8 cellular contexts compared by ENCODE assay signal in genomic region chr2:203014456-203015199, GRCh38. TPM values are rescaled to one million over a fixed set of nuclear protein-coding genes. Genes with fewer than 3 reads are reported as not detected.
DNase-seq lines count a peak whose midpoint lies in the region; ATAC-seq and TF ChIP-seq lines count a peak whose summit lies in the region.

Gene NBEAL1, plus strand, starts transcription at chr2:203014875. Its CDS starts 1,510 bp downstream, at chr2:203016385.

- H3K4ac ChIP-seq in H9 (ENCODE audit: low read depth, low read length) = no peak within 1 kb of the TSS; the same call in 1 of the 2 replicates

- H3K79me2 ChIP-seq in H9 (ENCODE audit: insufficient read depth, low read length) = no peaks in the 10 kb centered on the region

- H3K9me3 ChIP-seq in H9 (ENCODE audit: control insufficient read depth, low read depth, low read length) = no peaks in the 10 kb centered on the region
- peaks cover 2% of the 10 kb centered on the region; the same call in 1 of the 2 replicates for H3K9me3 ChIP-seq in MG63

- H3K4me1 Mint-ChIP-seq in H9 (peaks cover 21 to 33% of the 10 kb centered on the region in 2 experiments), nephron progenitor cell (peaks cover 45% of the 10 kb centered on the region)
- peaks cover 40% of the 10 kb centered on the region for H3K4me1 Mint-ChIP-seq in stimulated activated naive CD8-positive, alpha-beta T cell treated with anti-CD3 and anti-CD28 coated beads, Interleukin-15, amount 100 ng/mL, for 72 hours

- H3K4me1 ChIP-seq in H9 (ENCODE audit: insufficient read depth, low read length) = no peaks in the 10 kb centered on the region

- no peak within 1 kb of the TSS for H2BK20ac ChIP-seq in H9 (ENCODE audit: low read depth, low read length, poor library complexity, severe bottlenecking)

- H2BK12ac ChIP-seq in H9 (ENCODE audit: insufficient read length, low read depth, low read length) = no peak within 1 kb of the TSS

- H3K4me2 ChIP-seq in H9 (ENCODE audit: insufficient read depth, insufficient read length, low read length) = peak within 1 kb of the TSS; percentile 88

- TF ChIP-seq CTCF in H9 (conservative IDR thresholded peaks at IDR 0.05) (no peak), nephron progenitor cell (IDR thresholded peaks at IDR 0.05) (no peak)

- peak within 1 kb of the TSS; percentile 67 for H3K14ac ChIP-seq in H9 (ENCODE audit: insufficient read depth, low read length)

- no CpG with 5 or more reads among the region's 59 CpGs for WGBS in H9 (ENCODE audit: extremely low coverage, insufficient read length, low lambda C conversion rate)

- H3K4me3 Mint-ChIP-seq in H9 (peak within 1 kb of the TSS; percentile 93 to 94), nephron progenitor cell (peak within 1 kb of the TSS; percentile 95)
- peak within 1 kb of the TSS; percentile 94 to 98 for H3K4me3 Mint-ChIP-seq in stimulated activated naive CD8-positive, alpha-beta T cell treated with anti-CD3 and anti-CD28 coated beads, Interleukin-15, amount 100 ng/mL, for 72 hours

- H2BK120ac ChIP-seq in H9 (ENCODE audit: low read depth, low read length, poor library complexity, severe bottlenecking) = no peak within 1 kb of the TSS

- peak within 1 kb of the TSS; percentile 66 for H2AFZ ChIP-seq in H9 (ENCODE audit: low read length)

- peak; percentile 97 for ATAC-seq in stimulated activated naive CD8-positive, alpha-beta T cell treated with anti-CD3 and anti-CD28 coated beads, Interleukin-15, amount 100 ng/mL, for 72 hours

- H2AK5ac ChIP-seq in H9 (ENCODE audit: insufficient read length, low read length) = no peak within 1 kb of the TSS

- H3T11ph ChIP-seq in H9 (ENCODE audit: low read length) = no peak within 1 kb of the TSS

- H3K18ac ChIP-seq in H9 (ENCODE audit: insufficient read length, low read depth, low read length) = peak within 1 kb of the TSS; percentile 68

- peaks cover 5% of the 10 kb centered on the region; the same call in 1 of the 2 replicates for H3K36me3 ChIP-seq in MG63

- H3K27ac ChIP-seq in H9 (ENCODE audit: insufficient read length, low read depth, low read length) = peak within 1 kb of the TSS; percentile 35

- no peaks in the 10 kb centered on the region for H4K20me1 ChIP-seq in H9 (ENCODE audit: control insufficient read depth, insufficient read depth, insufficient read length)

- H3K4me3 ChIP-seq in MG63 = peak within 1 kb of the TSS; percentile 98

- peak within 1 kb of the TSS; percentile 97 to 99 (median 98) for H3K27ac Mint-ChIP-seq in H9
- peak within 1 kb of the TSS; percentile 99 for H3K27ac Mint-ChIP-seq in nephron progenitor cell
- H3K27ac Mint-ChIP-seq in stimulated activated naive CD8-positive, alpha-beta T cell treated with anti-CD3 and anti-CD28 coated beads, Interleukin-15, amount 100 ng/mL, for 72 hours = peak within 1 kb of the TSS; percentile 91 to 96

- no peak within 1 kb of the TSS for H3K56ac ChIP-seq in H9 (ENCODE audit: insufficient read length, low read depth, low read length)

- H3K36me3 Mint-ChIP-seq in H9 (ENCODE audit: insufficient read depth in 1 of 3, low read depth in 3 of 3) (no peaks in the 10 kb centered on the region), nephron progenitor cell (ENCODE audit: low read depth) (no peaks in the 10 kb centered on the region)

- no peak within 1 kb of the TSS for H4K91ac ChIP-seq in H9 (ENCODE audit: insufficient read length, low read depth, low read length)

- no peaks in the 10 kb centered on the region for H3K23me2 ChIP-seq in H9 (ENCODE audit: insufficient read length, low read depth, low read length, poor library complexity, severe bottlenecking)

- peak within 1 kb of the TSS; percentile 88 for H3K9ac ChIP-seq in H9 (ENCODE audit: extremely low read depth, insufficient read length, low read length)

- DNase-seq in ELR (ENCODE audit: low read depth) (peak; percentile 98), H9 (peak; percentile 99), MG63 (peak; percentile 96), SHP77 treated with DMSO at 0.1 percent for 48 hours (lab: John Stamatoyannopoulos, UW) (peak; percentile 91), activated gamma-delta T cell (lab: John Stamatoyannopoulos, UW) (peak; percentile 99), fibroblast of the conjunctiva (ENCODE audit: low read depth) (peak; percentile 99), nephron progenitor cell (peak; percentile 99)
- DNase-seq in stimulated activated naive CD8-positive, alpha-beta T cell treated with anti-CD3 and anti-CD28 coated beads, Interleukin-15, amount 100 ng/mL, for 72 hours = peak; percentile 99

- H4K5ac ChIP-seq in H9 (ENCODE audit: insufficient read length, low read depth, low read length) = no peak within 1 kb of the TSS

- H3K9me3 Mint-ChIP-seq in H9 (no peaks in the 10 kb centered on the region), nephron progenitor cell (no peaks in the 10 kb centered on the region)
- H3K9me3 Mint-ChIP-seq in stimulated activated naive CD8-positive, alpha-beta T cell treated with anti-CD3 and anti-CD28 coated beads, Interleukin-15, amount 100 ng/mL, for 72 hours = no peaks in the 10 kb centered on the region

- H2BK15ac ChIP-seq in H9 (ENCODE audit: low read depth, low read length) = no peak within 1 kb of the TSS

- H3K23ac ChIP-seq in H9 (ENCODE audit: insufficient read length, low read depth, low read length) = no peak within 1 kb of the TSS

- no peak within 1 kb of the TSS for H4K8ac ChIP-seq in H9 (replicated peaks; ENCODE audit: insufficient read length, low read depth, low read length)

- peaks cover 2% of the 10 kb centered on the region for H3K27me3 Mint-ChIP-seq in H9 (ENCODE audit: low read depth)
- H3K27me3 Mint-ChIP-seq in nephron progenitor cell (ENCODE audit: low read depth, poor library complexity) = peaks cover 7% of the 10 kb centered on the region
- no peaks in the 10 kb centered on the region for H3K27me3 Mint-ChIP-seq in stimulated activated naive CD8-positive, alpha-beta T cell treated with anti-CD3 and anti-CD28 coated beads, Interleukin-15, amount 100 ng/mL, for 72 hours

- H3K27me3 ChIP-seq in H9 (ENCODE audit: insufficient read depth, low read length) (no peaks in the 10 kb centered on the region), MG63 (peaks cover 3% of the 10 kb centered on the region; the same call in 1 of the 2 replicates)

- no peak within 1 kb of the TSS for H2BK5ac ChIP-seq in H9 (ENCODE audit: insufficient read length, low read length)

- no peaks in the 10 kb centered on the region for H3K79me1 ChIP-seq in H9 (ENCODE audit: insufficient read depth, low read depth, low read length, poor library complexity, severe bottlenecking)

RNA-seq across cellular contexts. Expression of gene NBEAL1, which starts in this region (rescaled TPM):
- total RNA-seq in H9 (2021) = 10.1 and 12.6 TPM in 2 replicates
- 4.1 and 6.5 TPM in 2 replicates for total RNA-seq in MG63 (2014; rRNA removed; shearing (Covaris generic); ENCODE audit: low replicate concordance)

Comparison
In these comparisons a context has a peak if more than half of its experiments do, and no peak if none do; other contexts are left out.
1. Peak in every context shown above with its lines: DNase-seq, ATAC-seq, H3K4me3 ChIP-seq and H3K27ac ChIP-seq.